1 cellular context compared by ENCODE assay signal in genomic region chr19:17679526-17680234, GRCh38.
TF ChIP-seq lines count a peak whose summit lies in the region.

No MANE protein-coding gene starts in this region.

TF ChIP-seq in HEK293, 187 proteins besides CTCF, POLR2A, EP300 and RAD21 (continued from another document):
- TF ChIP-seq PRDM4 (tag by site-specific recombination; IDR thresholded peaks at IDR 0.05), result no peak
- no peak for TF ChIP-seq KLF10 (tag by site-specific recombination; IDR thresholded peaks at IDR 0.05)
- TF ChIP-seq ZNF311 (tag by site-specific recombination; IDR thresholded peaks at IDR 0.05; ENCODE audit: borderline replicate concordance), result no peak
- TF ChIP-seq ZNF112 (tag by site-specific recombination; IDR thresholded peaks at IDR 0.05), result no peak
- TF ChIP-seq ZNF274 (IDR thresholded peaks at IDR 0.05; ENCODE audit: low read length), result no peak
- no peak for TF ChIP-seq ZNF274 (tag by site-specific recombination; IDR thresholded peaks at IDR 0.05; ENCODE audit: borderline replicate concordance)
- no peak for TF ChIP-seq ZNF266 (tag by site-specific recombination; IDR thresholded peaks at IDR 0.05; ENCODE audit: low read depth)
- no peak for TF ChIP-seq ZNF292 (tag by site-specific recombination; IDR thresholded peaks at IDR 0.05; ENCODE audit: borderline replicate concordance, low read depth)
- no peak for TF ChIP-seq ZBTB6 (tag by site-specific recombination; IDR thresholded peaks at IDR 0.05)
- no peak for TF ChIP-seq ZNF473 (tag by site-specific recombination; IDR thresholded peaks at IDR 0.05)
- TF ChIP-seq ZNF610 (tag by site-specific recombination; IDR thresholded peaks at IDR 0.05; ENCODE audit: borderline replicate concordance), result no peak
- no peak for TF ChIP-seq ZNF660 (tag by site-specific recombination; IDR thresholded peaks at IDR 0.05)
- TF ChIP-seq, protein P1, sequence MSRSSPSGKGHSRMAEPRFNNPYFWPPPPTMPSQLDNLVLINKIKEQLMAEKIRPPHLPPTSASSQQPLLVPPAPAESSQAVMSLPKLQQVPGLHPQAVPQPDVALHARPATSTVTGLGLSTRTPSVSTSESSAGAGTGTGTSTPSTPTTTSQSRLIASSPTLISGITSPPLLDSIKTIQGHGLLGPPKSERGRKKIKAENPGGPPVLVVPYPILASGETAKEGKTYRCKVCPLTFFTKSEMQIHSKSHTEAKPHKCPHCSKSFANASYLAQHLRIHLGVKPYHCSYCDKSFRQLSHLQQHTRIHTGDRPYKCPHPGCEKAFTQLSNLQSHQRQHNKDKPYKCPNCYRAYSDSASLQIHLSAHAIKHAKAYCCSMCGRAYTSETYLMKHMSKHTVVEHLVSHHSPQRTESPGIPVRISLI (tag by site-specific recombination; IDR thresholded peaks at IDR 0.05), result no peak
- TF ChIP-seq ZNF416 (tag by site-specific recombination; IDR thresholded peaks at IDR 0.05), result no peak
- TF ChIP-seq, protein P2, sequence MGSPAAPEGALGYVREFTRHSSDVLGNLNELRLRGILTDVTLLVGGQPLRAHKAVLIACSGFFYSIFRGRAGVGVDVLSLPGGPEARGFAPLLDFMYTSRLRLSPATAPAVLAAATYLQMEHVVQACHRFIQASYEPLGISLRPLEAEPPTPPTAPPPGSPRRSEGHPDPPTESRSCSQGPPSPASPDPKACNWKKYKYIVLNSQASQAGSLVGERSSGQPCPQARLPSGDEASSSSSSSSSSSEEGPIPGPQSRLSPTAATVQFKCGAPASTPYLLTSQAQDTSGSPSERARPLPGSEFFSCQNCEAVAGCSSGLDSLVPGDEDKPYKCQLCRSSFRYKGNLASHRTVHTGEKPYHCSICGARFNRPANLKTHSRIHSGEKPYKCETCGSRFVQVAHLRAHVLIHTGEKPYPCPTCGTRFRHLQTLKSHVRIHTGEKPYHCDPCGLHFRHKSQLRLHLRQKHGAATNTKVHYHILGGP (tag by site-specific recombination; IDR thresholded peaks at IDR 0.05), result no peak
- TF ChIP-seq GFI1B (tag by site-specific recombination; IDR thresholded peaks at IDR 0.05), result no peak
- peak; percentile 19; the same call in 1 of the 2 replicates for TF ChIP-seq ZBTB17 (tag by site-specific recombination; IDR thresholded peaks at IDR 0.05)
- TF ChIP-seq ATF2 (tag by site-specific recombination; IDR thresholded peaks at IDR 0.05; ENCODE audit: low read depth), result no peak
- peak; percentile 62 for TF ChIP-seq ZIC2 (tag by site-specific recombination; IDR thresholded peaks at IDR 0.05)
- TF ChIP-seq ZNF555 (tag by site-specific recombination; conservative IDR thresholded peaks at IDR 0.05), result no peak
